ENCODE assay signal across 8 cellular contexts in genomic region chr2:48508461-48509124, GRCh38. TPM values are rescaled to one million over a fixed set of nuclear protein-coding genes. Genes with fewer than 3 reads are reported as not detected.
DNase-seq lines count a peak whose midpoint lies in the region; FAIRE-seq and TF ChIP-seq lines count a peak whose summit lies in the region.

No MANE protein-coding gene starts in this region.

- FAIRE-seq in GM19239 (lab: Jason Lieb, UNC) = no peak

- no peaks in the 10 kb centered on the region for H3K27me3 Mint-ChIP-seq in Calu3 (ENCODE audit: unreplicated experiment)
- no peaks in the 10 kb centered on the region for H3K27me3 Mint-ChIP-seq in endothelial cell (ENCODE audit: unreplicated experiment)
- H3K27me3 Mint-ChIP-seq in nephron progenitor cell (ENCODE audit: low read depth, poor library complexity) = no peaks in the 10 kb centered on the region

- CTCF ChIA-PET in Calu3 (lab: Charles Lee) = no interaction called here

- DNase-seq in Calu3 (no peak), NT2/D1 (ENCODE audit: low read depth, low spot score) (peak; percentile 74), endothelial cell (ENCODE audit: low spot score) (peak; percentile 17), nephron progenitor cell (no peak), mesenteric fat pad (ENCODE audit: low spot score) (no peak), GM10266 (ENCODE audit: extremely low spot score) (no peak), NCI-H748 (lab: John Stamatoyannopoulos, UW; ENCODE audit: unreplicated experiment) (no peak), GM19239 (ENCODE audit: insufficient read length, low spot score) (no peak)

- peak overlapping the region; percentile 47 for H3K27ac Mint-ChIP-seq in Calu3 (ENCODE audit: unreplicated experiment)
- peak overlapping the region; percentile 98 for H3K27ac Mint-ChIP-seq in endothelial cell (ENCODE audit: unreplicated experiment)
- H3K27ac Mint-ChIP-seq in nephron progenitor cell = peak overlapping the region; percentile 48

- no peaks in the 10 kb centered on the region for H3K27me3 ChIP-seq in NT2/D1 (ENCODE audit: insufficient read depth, insufficient read length)

- TF ChIP-seq CTCF in Calu3 (IDR thresholded peaks at IDR 0.05; ENCODE audit: unreplicated experiment) (no peak), endothelial cell (IDR thresholded peaks at IDR 0.05; ENCODE audit: unreplicated experiment) (no peak), nephron progenitor cell (IDR thresholded peaks at IDR 0.05) (no peak), GM10266 (IDR thresholded peaks at IDR 0.05; ENCODE audit: control insufficient read depth, insufficient read depth, low read depth, missing control alignments) (no peak)

- H3K4me3 Mint-ChIP-seq in Calu3 (ENCODE audit: low read depth, unreplicated experiment) (no peak overlapping the region), endothelial cell (ENCODE audit: unreplicated experiment) (no peak overlapping the region), nephron progenitor cell (peak overlapping the region; percentile 49)

- H3K4me1 ChIP-seq in NT2/D1 (ENCODE audit: insufficient read depth, insufficient read length) = no peaks in the 10 kb centered on the region

- H3K9ac ChIP-seq in NT2/D1 (ENCODE audit: insufficient read length, low read depth) = no peak overlapping the region

- H3K9me3 ChIP-seq in NT2/D1 (ENCODE audit: insufficient read depth, low read length) = no peaks in the 10 kb centered on the region

- H3K4me3 ChIP-seq in NT2/D1 (ENCODE audit: insufficient read length, low read depth) = no peak overlapping the region

- H3K9me3 Mint-ChIP-seq in Calu3 (ENCODE audit: low read depth, unreplicated experiment) = no peaks in the 10 kb centered on the region
- no peaks in the 10 kb centered on the region for H3K9me3 Mint-ChIP-seq in endothelial cell (ENCODE audit: unreplicated experiment)
- H3K9me3 Mint-ChIP-seq in nephron progenitor cell = no peaks in the 10 kb centered on the region

- peaks cover 20% of the 10 kb centered on the region for H3K36me3 ChIP-seq in NT2/D1 (ENCODE audit: insufficient read depth, insufficient read length, low read length)

- no TSS peak for BruUV-seq in Calu3 (replicated peaks; lab: Mats Ljungman, UMichigan)

- H3K4me1 Mint-ChIP-seq in Calu3 (ENCODE audit: low read depth, unreplicated experiment) = peaks cover 8% of the 10 kb centered on the region
- peaks cover 13% of the 10 kb centered on the region for H3K4me1 Mint-ChIP-seq in endothelial cell (ENCODE audit: unreplicated experiment)
- H3K4me1 Mint-ChIP-seq in nephron progenitor cell = peaks cover 25% of the 10 kb centered on the region

- H3K36me3 Mint-ChIP-seq in Calu3 (ENCODE audit: insufficient read depth, unreplicated experiment) (peaks cover 11% of the 10 kb centered on the region), endothelial cell (ENCODE audit: low read depth, unreplicated experiment) (peaks cover 10% of the 10 kb centered on the region), nephron progenitor cell (ENCODE audit: low read depth) (peaks cover 53% of the 10 kb centered on the region)

- intact Hi-C loops in Calu3 (cut with micrococcal nuclease; ENCODE audit: unreplicated experiment) = no loop called here

RNA-seq across cellular contexts. Expression of gene STON1, which starts 21.4 kb away (rescaled TPM):
- total RNA-seq in Calu3 (2022) (0.86 and 1.3 TPM in 2 replicates), endothelial cell (ENCODE audit: unreplicated experiment) (3.1 TPM), mesenteric fat pad (163 TPM)

Comparison
In these comparisons a context has a peak if more than half of its experiments do, and no peak if none do; other contexts are left out.
1. DNase-seq: peak in NT2/D1 (single experiment) and endothelial cell (single experiment); none in Calu3 (single experiment), nephron progenitor cell (single experiment), mesenteric fat pad (single experiment), GM10266 (single experiment), NCI-H748 (single experiment) and GM19239 (single experiment).
2. H3K27ac Mint-ChIP-seq: peak in every context shown above with its lines; median percentile 98 in endothelial cell; 48 in nephron progenitor cell; 47 in Calu3.
3. RNA of gene STON1, which starts 21.4 kb away (total RNA-seq): 163 TPM in mesenteric fat pad (single experiment); 3.1 TPM in endothelial cell (single experiment) and 0.86 to 1.3 TPM in Calu3; every median in the first group is over 10 times any median in the second.